18 cellular contexts compared by ENCODE assay signal in genomic region chr12:67239061-67239460, GRCh38.
"Had no signal": no experiment of that assay in that cellular context is flagged by ENCODE, and none has a peak within 500 bp of the region (broad histone marks: within the 10 kb centered on the region; RNA-seq: fewer than 3 reads in every experiment).

No MANE protein-coding gene starts in this region.

- H3K4me1 ChIP-seq: psoas muscle, tibial nerve had no signal

- H3K27ac ChIP-seq: psoas muscle, skin epidermis, tibial nerve, VCaP had no signal

- H3K27me3 ChIP-seq: tibial nerve had no signal

- DNase-seq: activated CD4-positive, alpha-beta T cell treated with anti-CD3 and anti-CD28 coated beads, Interleukin-2, amount 50 U/mL, for 1 hour; activated CD4-positive, CD25-positive, alpha-beta regulatory T cell treated with anti-CD3 and anti-CD28 coated beads, Interleukin-2, amount 50 U/mL, for 72 hours; activated CD8-positive, alpha-beta memory T cell treated with anti-CD3 and anti-CD28 coated beads, Interleukin-2, amount 50 U/mL, for 4 hours; activated effector memory CD4-positive, alpha-beta T cell treated with anti-CD3 and anti-CD28 coated beads, Interleukin-2, amount 50 U/mL, for 16 hours; activated T-cell treated with anti-CD3 and anti-CD28 coated beads, Interleukin-2, amount 50 U/mL, for 72 hours; amniotic stem cell; effector memory CD8-positive, alpha-beta T cell; immature natural killer cell; nephron progenitor cell; psoas muscle; right cardiac atrium; SW 1271; T-helper 2 cell had no signal

- FAIRE-seq: urothelium cell line had no signal

- H3K4me3 ChIP-seq: lung, psoas muscle, skin epidermis, tibial nerve had no signal

- H3K36me3 ChIP-seq: tibial nerve had no signal
